Comparison of ENCODE assay signal across 8 cellular contexts in the genomic region with DNA sequence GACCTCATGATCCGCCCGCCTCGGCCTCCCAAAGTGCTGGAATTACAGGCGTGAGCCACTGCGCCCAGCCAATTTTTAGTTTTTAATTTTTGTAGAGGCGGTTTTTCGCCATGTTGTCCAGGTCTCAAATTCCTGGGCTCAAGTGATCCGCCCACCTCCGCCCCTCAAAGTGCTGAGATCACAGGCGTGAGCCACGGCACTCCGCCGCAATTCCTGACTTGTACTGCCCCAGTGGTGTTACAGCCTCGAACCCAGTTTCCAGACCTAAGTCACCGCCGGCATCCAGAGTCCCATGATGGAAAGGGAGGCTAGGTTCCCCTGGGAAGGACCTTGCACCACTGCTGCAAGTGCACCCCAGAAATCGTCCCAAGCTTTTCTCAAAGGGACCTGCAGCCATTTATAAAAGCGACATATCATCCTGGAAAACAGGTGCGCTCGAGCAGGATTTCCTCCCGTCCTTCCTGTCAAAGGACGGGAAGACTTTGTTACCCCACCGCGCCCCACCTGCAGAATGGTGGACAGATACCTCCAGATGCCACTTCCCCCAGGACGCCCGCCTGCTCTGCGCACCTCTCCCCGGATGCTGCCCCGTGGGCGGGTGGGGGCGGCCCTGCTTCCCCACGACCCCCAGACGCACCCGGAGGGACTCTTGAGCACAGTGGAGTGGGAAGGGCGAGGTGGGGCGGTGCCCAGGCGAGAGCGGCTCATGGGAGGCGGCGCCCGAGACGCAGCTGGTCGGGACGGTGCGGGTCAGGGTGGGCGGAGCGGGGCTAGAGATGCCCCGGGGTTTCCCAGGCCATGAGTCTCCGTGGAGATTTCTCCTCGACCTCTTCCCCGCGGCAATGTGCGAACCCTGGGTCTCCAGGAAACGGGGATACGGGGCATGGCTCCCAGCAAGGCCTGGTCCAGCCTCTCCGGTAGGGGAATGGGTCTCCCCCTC. TPM values are rescaled to one million over a fixed set of nuclear protein-coding genes. Genes with fewer than 3 reads are reported as not detected.
A peak's percentile ranks its signal among the peaks of the same experiment; 100 is the strongest.
DNase-seq lines count a peak whose midpoint lies in the region; FAIRE-seq and TF ChIP-seq lines count a peak whose summit lies in the region.

No MANE protein-coding gene starts in this region.

- intact Hi-C loops in breast epithelium (cut with DNase I; ENCODE audit: low total_unique reads) = no loop called here

- no peaks in the 10 kb centered on the region for H3K4me1 ChIP-seq in breast epithelium
- H3K4me1 ChIP-seq in keratinocyte (ENCODE audit: control insufficient read depth, extremely low read depth, insufficient read depth, low read length) = peaks cover 2% of the 10 kb centered on the region

- peaks cover 13% of the 10 kb centered on the region for H3K79me2 ChIP-seq in keratinocyte (ENCODE audit: control insufficient read depth, insufficient read depth, low read length)

- peak overlapping the region; percentile 100 for H3K27ac Mint-ChIP-seq in T-helper 1 cell treated with Interleukin-12 subunit alpha and Interleukin-12 subunit beta and Interleukin-4 antibody, amounts not matched to agents 30 μg/mL and 1 μg/mL, for 36 hours

- peaks cover 14% of the 10 kb centered on the region for H3K36me3 ChIP-seq in H7 (replicated peaks; ENCODE audit: control insufficient read depth, insufficient read depth, low read length)
- no peaks in the 10 kb centered on the region for H3K36me3 ChIP-seq in breast epithelium
- H3K36me3 ChIP-seq in keratinocyte (ENCODE audit: control insufficient read depth in 2 of 2, extremely low read depth in 1 of 2, insufficient read depth in 2 of 2, low read length in 2 of 2) = peaks cover 4 to 18% of the 10 kb centered on the region in 2 experiments

- H3K4me2 ChIP-seq in keratinocyte (ENCODE audit: control insufficient read depth, extremely low read depth, insufficient read depth, low read depth, low read length) = peak overlapping the region; percentile 79

- no peak for TF ChIP-seq POLR2A in breast epithelium (IDR thresholded peaks at IDR 0.05)

- peaks cover 25% of the 10 kb centered on the region for H3K36me3 Mint-ChIP-seq in T-helper 1 cell treated with Interleukin-12 subunit alpha and Interleukin-12 subunit beta and Interleukin-4 antibody, amounts not matched to agents 30 μg/mL and 1 μg/mL, for 36 hours (ENCODE audit: low read depth)

- no peak for TF ChIP-seq CTCF in GM12865 (IDR thresholded peaks at IDR 0.05; ENCODE audit: insufficient read depth, low read depth, low read length, missing control alignments)
- TF ChIP-seq CTCF in breast epithelium (IDR thresholded peaks at IDR 0.05) = no peak
- TF ChIP-seq CTCF in keratinocyte (optimal IDR thresholded peaks at IDR 0.05 in 1 of 3, IDR thresholded peaks at IDR 0.05 in 1 of 3, conservative IDR thresholded peaks at IDR 0.05 in 1 of 3; ENCODE audit: extremely low read depth in 1 of 3, insufficient read depth in 2 of 3, low read length in 3 of 3) = no peak

- dilution Hi-C loops in keratinocyte (cut with MboI; ENCODE audit: extremely low pct_ligation_motif_present, low sequenced_read_pairs) = no loop called here

- H3K9me1 ChIP-seq in keratinocyte (ENCODE audit: control insufficient read depth, extremely low read depth, insufficient read depth, low read length) = no peaks in the 10 kb centered on the region

- no peaks in the 10 kb centered on the region for H3K27me3 ChIP-seq in H7 (ENCODE audit: control insufficient read depth, insufficient read depth, low read length)
- H3K27me3 ChIP-seq in breast epithelium = peaks cover 0 to 9% of the 10 kb centered on the region in 2 donors
- no peaks in the 10 kb centered on the region for H3K27me3 ChIP-seq in keratinocyte (ENCODE audit: control insufficient read depth, extremely low read depth, insufficient read depth, low read length)

- H3K27ac ChIP-seq in breast epithelium (peak overlapping the region; percentile 96 to 97), keratinocyte (ENCODE audit: control insufficient read depth, insufficient read depth, low read length) (peak overlapping the region; percentile 92)

- peak overlapping the region; percentile 83 for H3K4me3 ChIP-seq in GM12865 (ENCODE audit: low read depth, low read length)
- H3K4me3 ChIP-seq in H7 (ENCODE audit: insufficient read depth, low read depth, low read length) = peak overlapping the region; percentile 63
- H3K4me3 ChIP-seq in breast epithelium = peak overlapping the region; percentile 69 to 84 (median 72)
- H3K4me3 ChIP-seq in keratinocyte (ENCODE audit: control insufficient read depth in 2 of 3, extremely low read depth in 1 of 3, insufficient read depth in 2 of 3, low read depth in 1 of 3, low read length in 3 of 3) = peak overlapping the region; percentile 52 to 80 (median 65)

- H3K4me1 Mint-ChIP-seq in T-helper 1 cell treated with Interleukin-12 subunit alpha and Interleukin-12 subunit beta and Interleukin-4 antibody, amounts not matched to agents 30 μg/mL and 1 μg/mL, for 36 hours (ENCODE audit: low read depth) = peaks cover 14% of the 10 kb centered on the region

- peak overlapping the region; percentile 98 for H3K9ac ChIP-seq in keratinocyte (ENCODE audit: control insufficient read depth, extremely low read depth, insufficient read depth, low read length)

- FAIRE-seq in keratinocyte (lab: Jason Lieb, UNC) = no peak

- H3K4me3 Mint-ChIP-seq in T-helper 1 cell treated with Interleukin-12 subunit alpha and Interleukin-12 subunit beta and Interleukin-4 antibody, amounts not matched to agents 30 μg/mL and 1 μg/mL, for 36 hours = peak overlapping the region; percentile 100

- H2AFZ ChIP-seq in keratinocyte (ENCODE audit: control insufficient read depth, low read length) = no peak overlapping the region

- H3K9me3 ChIP-seq in breast epithelium = no peaks in the 10 kb centered on the region
- H3K9me3 ChIP-seq in keratinocyte (ENCODE audit: control insufficient read depth, low read depth, low read length) = no peaks in the 10 kb centered on the region

- no peaks in the 10 kb centered on the region for H3K9me3 Mint-ChIP-seq in T-helper 1 cell treated with Interleukin-12 subunit alpha and Interleukin-12 subunit beta and Interleukin-4 antibody, amounts not matched to agents 30 μg/mL and 1 μg/mL, for 36 hours

- no peaks in the 10 kb centered on the region for H4K20me1 ChIP-seq in keratinocyte (ENCODE audit: control insufficient read depth, extremely low read depth, insufficient read depth, low read length)

- peaks cover 8% of the 10 kb centered on the region for H3K27me3 Mint-ChIP-seq in T-helper 1 cell treated with Interleukin-12 subunit alpha and Interleukin-12 subunit beta and Interleukin-4 antibody, amounts not matched to agents 30 μg/mL and 1 μg/mL, for 36 hours (ENCODE audit: low read depth)

- peak; percentile 85 for DNase-seq in GM12865 (ENCODE audit: low read depth)
- peak; percentile 85 for DNase-seq in H7
- DNase-seq in Kasumi-1 (lab: John Stamatoyannopoulos, UW) = peak; percentile 50
- peak; percentile 55 to 78 for DNase-seq in breast epithelium (ENCODE audit: low spot score in 2 of 2)
- no peak for DNase-seq in keratinocyte (ENCODE audit: low read depth, low spot score)
- DNase-seq in stimulated activated CD4-positive, alpha-beta T cell treated with anti-CD3 and anti-CD28 coated beads, Interleukin-12 subunit alpha, Interleukin-12 subunit beta, amount 100 ng/mL, for 24 hours (ENCODE audit: low read depth in 2 of 2) = peak; percentile 52 to 64
- no peak for DNase-seq in A172 (ENCODE audit: low spot score)

RNA-seq across cellular contexts. Expression of gene RPL10, which starts 1.0 kb away (rescaled TPM):
- total RNA-seq in H7 (2014; rRNA removed; shearing (Covaris generic)) = 4,112 and 4,296 TPM in 2 replicates
- 1,000 to 10,000 TPM; 8,496 to 9,265 (median 8,695) TPM for total RNA-seq in breast epithelium
- 2,926 to 3,552 TPM (median 3,414 TPM) in 3 replicates for polyA plus RNA-seq in keratinocyte
- 352 TPM for polyA plus RNA-seq in keratinocyte (2011; ENCODE audit: low read depth)
- polyA plus RNA-seq in keratinocyte (2011; cell fraction: cytosol; rRNA removed) = 2,144 and 3,499 TPM in 2 replicates
- polyA plus RNA-seq in keratinocyte (2011; cell fraction: nucleus; rRNA removed) = 867 and 1,022 TPM in 2 replicates
- polyA plus RNA-seq in keratinocyte (2012; ENCODE audit: low replicate concordance) = 3,096 and 4,173 TPM in 2 replicates
- 1,111 to 1,756 TPM (median 1,179 TPM) in 3 replicates for polyA minus RNA-seq in keratinocyte
- 1,700 TPM for polyA minus RNA-seq in keratinocyte (2011; cell fraction: cytosol; rRNA and poly(A)+ RNA removed)
- 302 and 306 TPM in 2 replicates for polyA minus RNA-seq in keratinocyte (2011; cell fraction: nucleus; rRNA and poly(A)+ RNA removed)
- 2,649 and 4,739 TPM in 2 replicates for total RNA-seq in A172 (2014; rRNA removed; shearing (Covaris generic))

RNA-seq across cellular contexts. Expression of gene DNASE1L1, which starts 11.8 kb away (rescaled TPM):
- total RNA-seq in H7 (2014; rRNA removed; shearing (Covaris generic)) = 24.8 and 26.6 TPM in 2 replicates
- 10 to 100 TPM; 26.2 to 44.3 (median 26.9) TPM for total RNA-seq in breast epithelium
- 16.7 to 37.6 TPM (median 17.1 TPM) in 3 replicates for polyA plus RNA-seq in keratinocyte
- polyA plus RNA-seq in keratinocyte (2011; ENCODE audit: low read depth) = 3.3 TPM
- polyA plus RNA-seq in keratinocyte (2011; cell fraction: cytosol; rRNA removed) = 17.5 and 29.0 TPM in 2 replicates
- polyA plus RNA-seq in keratinocyte (2011; cell fraction: nucleus; rRNA removed) = 26.2 and 31.3 TPM in 2 replicates
- polyA plus RNA-seq in keratinocyte (2012; ENCODE audit: low replicate concordance) = 16.0 and 24.6 TPM in 2 replicates
- polyA minus RNA-seq in keratinocyte = 19.7 to 50.7 TPM (median 32.4 TPM) in 3 replicates
- 21.1 TPM for polyA minus RNA-seq in keratinocyte (2011; cell fraction: cytosol; rRNA and poly(A)+ RNA removed)
- polyA minus RNA-seq in keratinocyte (2011; cell fraction: nucleus; rRNA and poly(A)+ RNA removed) = 15.4 and 18.8 TPM in 2 replicates
- 65.3 and 70.8 TPM in 2 replicates for total RNA-seq in A172 (2014; rRNA removed; shearing (Covaris generic))

RNA-seq across cellular contexts. Expression of gene TAFAZZIN, which starts 14.1 kb away (rescaled TPM):
- total RNA-seq in H7 (2014; rRNA removed; shearing (Covaris generic)) = 38.6 and 71.3 TPM in 2 replicates
- total RNA-seq in breast epithelium = 10 to 100 TPM; 27.7 to 53.7 (median 44.2) TPM
- polyA plus RNA-seq in keratinocyte = 16.3 to 20.6 TPM (median 19.9 TPM) in 3 replicates
- polyA plus RNA-seq in keratinocyte (2011; ENCODE audit: low read depth) = 15.0 TPM
- polyA plus RNA-seq in keratinocyte (2011; cell fraction: cytosol; rRNA removed) = 8.1 and 12.4 TPM in 2 replicates
- 75.8 and 107 TPM in 2 replicates for polyA plus RNA-seq in keratinocyte (2011; cell fraction: nucleus; rRNA removed)
- polyA plus RNA-seq in keratinocyte (2012; ENCODE audit: low replicate concordance) = 17.7 and 25.9 TPM in 2 replicates
- polyA minus RNA-seq in keratinocyte = 13.2 to 20.5 TPM (median 19.7 TPM) in 3 replicates
- 15.3 TPM for polyA minus RNA-seq in keratinocyte (2011; cell fraction: cytosol; rRNA and poly(A)+ RNA removed)
- polyA minus RNA-seq in keratinocyte (2011; cell fraction: nucleus; rRNA and poly(A)+ RNA removed) = 21.4 and 26.4 TPM in 2 replicates
- total RNA-seq in A172 (2014; rRNA removed; shearing (Covaris generic)) = 29.8 and 43.7 TPM in 2 replicates

RNA-seq across cellular contexts. Expression of gene EMD, which starts 18.1 kb away (rescaled TPM):
- 56.2 and 57.1 TPM in 2 replicates for total RNA-seq in H7 (2014; rRNA removed; shearing (Covaris generic))
- total RNA-seq in breast epithelium = 10 to 100 TPM; 33.8 to 48.1 (median 45.6) TPM
- polyA plus RNA-seq in keratinocyte = 32.7 to 65.5 TPM (median 36.9 TPM) in 3 replicates
- polyA plus RNA-seq in keratinocyte (2011; ENCODE audit: low read depth) = 79.2 TPM
- polyA plus RNA-seq in keratinocyte (2011; cell fraction: cytosol; rRNA removed) = 47.2 and 58.9 TPM in 2 replicates
- polyA plus RNA-seq in keratinocyte (2011; cell fraction: nucleus; rRNA removed) = 33.4 and 47.2 TPM in 2 replicates
- polyA plus RNA-seq in keratinocyte (2012; ENCODE audit: low replicate concordance) = 56.8 and 66.0 TPM in 2 replicates
- 34.3 to 75.7 TPM (median 42.5 TPM) in 3 replicates for polyA minus RNA-seq in keratinocyte
- 49.1 TPM for polyA minus RNA-seq in keratinocyte (2011; cell fraction: cytosol; rRNA and poly(A)+ RNA removed)
- 7.7 and 12.9 TPM in 2 replicates for polyA minus RNA-seq in keratinocyte (2011; cell fraction: nucleus; rRNA and poly(A)+ RNA removed)
- total RNA-seq in A172 (2014; rRNA removed; shearing (Covaris generic)) = 73.1 and 82.0 TPM in 2 replicates

RNA-seq across cellular contexts. Expression of gene FLNA, which starts 22.8 kb away (rescaled TPM):
- total RNA-seq in H7 (2014; rRNA removed; shearing (Covaris generic)) = 799 and 827 TPM in 2 replicates
- 100 to 1,000 TPM; 416 to 675 (median 622) TPM for total RNA-seq in breast epithelium
- 245 to 536 TPM (median 343 TPM) in 3 replicates for polyA plus RNA-seq in keratinocyte
- polyA plus RNA-seq in keratinocyte (2011; ENCODE audit: low read depth) = 485 TPM
- polyA plus RNA-seq in keratinocyte (2011; cell fraction: cytosol; rRNA removed) = 280 and 468 TPM in 2 replicates
- 1,141 and 1,630 TPM in 2 replicates for polyA plus RNA-seq in keratinocyte (2011; cell fraction: nucleus; rRNA removed)
- polyA plus RNA-seq in keratinocyte (2012; ENCODE audit: low replicate concordance) = 394 and 1,275 TPM in 2 replicates
- 1,978 to 4,803 TPM (median 1,982 TPM) in 3 replicates for polyA minus RNA-seq in keratinocyte
- polyA minus RNA-seq in keratinocyte (2011; cell fraction: cytosol; rRNA and poly(A)+ RNA removed) = 2,589 TPM
- polyA minus RNA-seq in keratinocyte (2011; cell fraction: nucleus; rRNA and poly(A)+ RNA removed) = 2,257 and 2,338 TPM in 2 replicates
- 2,064 and 2,561 TPM in 2 replicates for total RNA-seq in A172 (2014; rRNA removed; shearing (Covaris generic))

Comparison
In these comparisons a context has a peak if more than half of its experiments do, and no peak if none do; other contexts are left out.
1. DNase-seq: peak in GM12865 (single experiment), H7 (single experiment), Kasumi-1 (2 of 2), breast epithelium (2 of 2) and stimulated activated CD4-positive, alpha-beta T cell treated with anti-CD3 and anti-CD28 coated beads, Interleukin-12 subunit alpha, Interleukin-12 subunit beta, amount 100 ng/mL, for 24 hours (2 of 2); none in keratinocyte (single experiment) and A172 (single experiment).
2. Peak in every context shown above with its lines, with median percentiles within 50 percentile points of each other: H3K4me3 ChIP-seq.